Comparison of ENCODE assay signal across 10 cellular contexts in the genomic region with DNA sequence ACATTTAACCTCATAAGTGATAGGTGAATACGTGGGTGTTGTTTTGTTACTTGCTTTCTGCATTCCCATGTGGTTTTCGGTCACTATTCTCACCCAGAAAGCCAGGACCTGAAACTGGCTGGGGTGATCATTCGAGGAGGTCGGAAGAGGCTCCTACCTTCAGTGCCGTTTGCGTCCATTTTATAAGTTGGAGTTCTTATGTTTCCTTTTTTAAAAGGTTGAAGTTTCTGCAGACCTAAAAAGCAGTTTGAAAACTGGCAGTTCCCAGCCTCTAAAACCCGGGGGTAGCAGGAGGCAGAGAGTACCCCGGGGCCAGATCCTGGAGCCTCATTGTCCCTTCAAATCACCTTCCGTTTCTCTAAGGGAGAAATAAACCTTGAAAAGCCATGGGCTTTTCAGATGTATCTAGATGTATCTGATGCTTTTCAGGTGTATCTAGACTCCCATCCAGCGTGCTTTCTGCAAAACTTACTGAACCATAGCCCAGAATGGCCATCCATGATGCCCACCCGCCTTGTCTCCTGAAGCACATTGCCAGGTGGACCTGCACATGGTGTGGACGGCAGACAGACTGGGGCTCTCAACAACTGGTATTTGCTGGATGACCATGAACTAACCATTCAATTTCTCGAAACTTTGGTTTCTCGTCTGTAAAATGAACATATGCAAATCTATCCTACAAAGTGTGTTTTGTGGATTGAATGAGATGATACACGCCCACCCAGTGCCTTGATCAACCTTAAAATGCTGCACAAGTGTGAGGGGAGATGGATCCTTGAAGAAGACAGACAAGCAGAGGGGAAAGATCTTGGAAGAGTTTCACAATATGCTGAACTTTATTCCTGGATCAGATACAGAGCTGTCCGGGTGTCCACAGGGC. TPM values are rescaled to one million over a fixed set of nuclear protein-coding genes. Genes with fewer than 3 reads are reported as not detected.
DNase-seq lines count a peak whose midpoint lies in the region; ATAC-seq and TF ChIP-seq lines count a peak whose summit lies in the region.
"Had no signal": no experiment of that assay in that cellular context is flagged by ENCODE, and none has a peak within 500 bp of the region (broad histone marks: within the 10 kb centered on the region; RNA-seq: fewer than 3 reads in every experiment).

No MANE protein-coding gene starts in this region.

- H3K9ac ChIP-seq in mucosa of stomach (ENCODE audit: low read length): peak overlapping the region; percentile 73

- intact Hi-C loops in A673 (cut with micrococcal nuclease; ENCODE audit: unreplicated experiment): no loop called here
- intact Hi-C loops in ascending aorta (cut with DNase I): no loop called here

- POLR2A ChIA-PET in A673 (lab: Charles Lee; ENCODE audit: low non-redundant PET) (no interaction called here), HEK293 (lab: Yijun Ruan, JAX) (no interaction called here)

- BruUV-seq in A673 (replicated peaks; lab: Mats Ljungman, UMichigan): no TSS peak

- H3K4me3 ChIP-seq in A673 (ENCODE audit: low read depth, low read length, poor library complexity, severe bottlenecking) (peak overlapping the region; percentile 60), HEK293 (ENCODE audit: low read depth, low read length) (no peak overlapping the region), ascending aorta (peak overlapping the region; percentile 69 to 95), mucosa of stomach (ENCODE audit: low read length) (peak overlapping the region; percentile 40)

- H3K9me3 ChIP-seq in A673 (ENCODE audit: low read depth, low read length, poor library complexity, severe bottlenecking) (no peaks in the 10 kb centered on the region), HEK293 (ENCODE audit: control insufficient read depth, insufficient read depth, low read depth, low read length) (no peaks in the 10 kb centered on the region), ascending aorta (no peaks in the 10 kb centered on the region), mucosa of stomach (ENCODE audit: control insufficient read depth, low read length) (no peaks in the 10 kb centered on the region)

- H3K4me1 ChIP-seq in A673 (ENCODE audit: insufficient read depth, low read length, poor library complexity, severe bottlenecking) (peaks cover 5% of the 10 kb centered on the region), HEK293 (ENCODE audit: control insufficient read depth, insufficient read depth, low read length) (peaks cover 4% of the 10 kb centered on the region; the same call in 1 of the 2 replicates), ascending aorta (peaks cover 0 to 16% of the 10 kb centered on the region in 2 donors), mucosa of stomach (ENCODE audit: control insufficient read depth, insufficient read depth, low read length) (peaks cover 26% of the 10 kb centered on the region)

- no peak for TF ChIP-seq CTCF in A673 (conservative IDR thresholded peaks at IDR 0.05; ENCODE audit: low read depth, low read length)
- no peak for TF ChIP-seq CTCF in HEK293 (tag by site-specific recombination; IDR thresholded peaks at IDR 0.05)
- TF ChIP-seq CTCF in ascending aorta (IDR thresholded peaks at IDR 0.05): no peak

- H3K27me3 ChIP-seq in A673 (replicated peaks; ENCODE audit: insufficient read depth, low read depth, low read length, poor library complexity) (no peaks in the 10 kb centered on the region), ascending aorta (no peaks in the 10 kb centered on the region), mucosa of stomach (ENCODE audit: control insufficient read depth, insufficient read depth, low read length) (no peaks in the 10 kb centered on the region)

- DNase-seq in A673 (ENCODE audit: low spot score) (no peak), ascending aorta (ENCODE audit: low spot score in 2 of 2) (peak in 1 of 2 donors; percentile 51), 8988T (no peak), NCI-H510A treated with DMSO at 0.1 percent for 48 hours (lab: John Stamatoyannopoulos, UW) (no peak), substantia nigra (lab: John Stamatoyannopoulos, UW) (no peak)

- CTCF ChIA-PET in A673 (lab: Charles Lee) (no interaction called here), HEK293 (lab: Yijun Ruan, JAX) (no interaction called here)

- ATAC-seq in HG03039 (IDR thresholded peaks at IDR 0.05; ENCODE audit: unreplicated experiment): no peak

- no peaks in the 10 kb centered on the region for H3K36me3 ChIP-seq in A673 (ENCODE audit: insufficient read depth, low read length, poor library complexity, severe bottlenecking)
- no peaks in the 10 kb centered on the region for H3K36me3 ChIP-seq in HEK293 (ENCODE audit: control insufficient read depth in 2 of 2, insufficient read depth in 1 of 2, low read length in 2 of 2)
- no peaks in the 10 kb centered on the region for H3K36me3 ChIP-seq in ascending aorta
- H3K36me3 ChIP-seq in mucosa of stomach (ENCODE audit: control insufficient read depth, insufficient read depth, low read length): no peaks in the 10 kb centered on the region

- H3K27ac ChIP-seq in A673 (ENCODE audit: low read depth, low read length, poor library complexity, severe bottlenecking) (no peak overlapping the region), HEK293 (ENCODE audit: extremely low read depth, low read depth, low read length) (no peak overlapping the region), ascending aorta (no peak overlapping the region), substantia nigra (ENCODE audit: low read depth, low read length, poor library complexity, severe bottlenecking) (no peak overlapping the region)

TF ChIP-seq in HEK293, 187 proteins besides CTCF, POLR2A, EP300 and RAD21:
- TF ChIP-seq ZNF302 (tag by site-specific recombination; IDR thresholded peaks at IDR 0.05; ENCODE audit: low read depth) (no peak), ZNF266 (tag by site-specific recombination; IDR thresholded peaks at IDR 0.05; ENCODE audit: low read depth) (no peak), SETDB1 (IDR thresholded peaks at IDR 0.05; ENCODE audit: insufficient read length, low read length) (no peak), GLI4 (tag by site-specific recombination; IDR thresholded peaks at IDR 0.05) (0 out of 2 replicates have a peak, but pooled peaks have one; percentile 73), KLF9 (tag by site-specific recombination; IDR thresholded peaks at IDR 0.05; ENCODE audit: low read depth) (peak; percentile 32; the same call in 1 of the 2 replicates), ZNF335 (tag by site-specific recombination; conservative IDR thresholded peaks at IDR 0.05) (no peak), ZBTB8A (tag by site-specific recombination; IDR thresholded peaks at IDR 0.05) (no peak)

RNA-seq across cellular contexts. Expression of a gene that starts 1.3 kb away (rescaled TPM):
- total RNA-seq in A673 (2021) (13.1 and 14.2 TPM in 2 replicates), ascending aorta (46.7 TPM)

RNA-seq across cellular contexts. Expression of a gene that starts 28.9 kb away (rescaled TPM):
- not detected in 2 replicates for total RNA-seq in A673 (2021)
- total RNA-seq in ascending aorta: not detected
- total RNA-seq: G401, kidney epithelial cell had no signal

RNA-seq across cellular contexts. Expression of a gene that starts 58.7 kb away (rescaled TPM):
- total RNA-seq in A673 (2021) (94.2 and 99.4 TPM in 2 replicates), ascending aorta (108 TPM)
